Comparison of ENCODE assay signal across 2 cellular contexts in the genomic region with DNA sequence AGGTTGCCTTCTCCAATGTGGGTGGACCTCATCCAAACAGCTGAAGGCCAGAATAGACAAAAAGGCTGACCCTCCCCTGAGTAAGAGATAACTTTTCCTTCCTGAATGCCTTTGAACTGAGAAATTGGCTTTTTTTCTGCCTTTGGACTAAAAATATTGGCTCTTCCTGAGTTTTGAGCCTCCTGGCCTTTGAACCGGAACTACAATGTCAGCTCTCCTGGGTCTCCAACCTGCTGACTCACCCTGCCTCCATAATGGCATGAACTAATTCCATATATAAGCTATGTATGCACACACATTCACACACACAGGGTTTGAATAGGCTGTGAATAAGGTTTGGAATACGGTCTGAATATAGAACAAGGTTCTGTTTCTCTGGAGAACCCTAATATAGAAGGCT.
TF ChIP-seq lines count a peak whose summit lies in the region.

No MANE protein-coding gene starts in this region.

TF ChIP-seq in HepG2, 621 proteins besides CTCF, POLR2A, EP300 and RAD21:
- TF ChIP-seq SRSF9 (IDR thresholded peaks at IDR 0.05; ENCODE audit: borderline replicate concordance, insufficient read depth, low read depth, low read length, poor library complexity, severe bottlenecking), result no peak
- no peak for TF ChIP-seq ZNF839 (CRISPR knock-in tag; IDR thresholded peaks at IDR 0.05; ENCODE audit: borderline replicate concordance)
- TF ChIP-seq, protein P1, sequence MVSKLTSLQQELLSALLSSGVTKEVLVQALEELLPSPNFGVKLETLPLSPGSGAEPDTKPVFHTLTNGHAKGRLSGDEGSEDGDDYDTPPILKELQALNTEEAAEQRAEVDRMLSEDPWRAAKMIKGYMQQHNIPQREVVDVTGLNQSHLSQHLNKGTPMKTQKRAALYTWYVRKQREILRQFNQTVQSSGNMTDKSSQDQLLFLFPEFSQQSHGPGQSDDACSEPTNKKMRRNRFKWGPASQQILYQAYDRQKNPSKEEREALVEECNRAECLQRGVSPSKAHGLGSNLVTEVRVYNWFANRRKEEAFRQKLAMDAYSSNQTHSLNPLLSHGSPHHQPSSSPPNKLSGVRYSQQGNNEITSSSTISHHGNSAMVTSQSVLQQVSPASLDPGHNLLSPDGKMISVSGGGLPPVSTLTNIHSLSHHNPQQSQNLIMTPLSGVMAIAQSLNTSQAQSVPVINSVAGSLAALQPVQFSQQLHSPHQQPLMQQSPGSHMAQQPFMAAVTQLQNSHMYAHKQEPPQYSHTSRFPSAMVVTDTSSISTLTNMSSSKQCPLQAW (CRISPR knock-in tag; IDR thresholded peaks at IDR 0.05), result no peak
- peak; percentile 59; the same call in 1 of the 2 replicates for TF ChIP-seq GABPB1 (CRISPR knock-in tag; IDR thresholded peaks at IDR 0.05)
- no peak for TF ChIP-seq KDM4B (CRISPR knock-in tag; IDR thresholded peaks at IDR 0.05)
- TF ChIP-seq SP1 (IDR thresholded peaks at IDR 0.05), result no peak
- TF ChIP-seq SP1 (CRISPR knock-in tag; IDR thresholded peaks at IDR 0.05), result no peak
- TF ChIP-seq GABPA (IDR thresholded peaks at IDR 0.05; ENCODE audit: low read depth, low read length), result no peak; the same call in 1 of the 2 replicates
- peak; percentile 72 for TF ChIP-seq GABPA (CRISPR knock-in tag; IDR thresholded peaks at IDR 0.05; ENCODE audit: low read depth)
- TF ChIP-seq ZNF256 (CRISPR knock-in tag; conservative IDR thresholded peaks at IDR 0.05), result no peak
- TF ChIP-seq ZNF670 (CRISPR knock-in tag; IDR thresholded peaks at IDR 0.05; ENCODE audit: borderline replicate concordance), result no peak
- no peak for TF ChIP-seq FOSL1 (CRISPR knock-in tag; IDR thresholded peaks at IDR 0.05; ENCODE audit: borderline replicate concordance)
- TF ChIP-seq ZNF83 (CRISPR knock-in tag; IDR thresholded peaks at IDR 0.05; ENCODE audit: borderline replicate concordance), result no peak
- TF ChIP-seq NR2C2 (CRISPR knock-in tag; IDR thresholded peaks at IDR 0.05; ENCODE audit: borderline replicate concordance), result peak; percentile 88

TF ChIP-seq in K562, 482 proteins besides CTCF, POLR2A, EP300 and RAD21:
- no peak for TF ChIP-seq ZNF77 (CRISPR knock-in tag; IDR thresholded peaks at IDR 0.05)
- TF ChIP-seq BRF1 (IDR thresholded peaks at IDR 0.05; ENCODE audit: borderline replicate concordance, extremely low read depth, insufficient read length), result no peak
- TF ChIP-seq SMARCB1 (IDR thresholded peaks at IDR 0.05; ENCODE audit: insufficient read length, low read depth), result no peak
- TF ChIP-seq ZNF253 (CRISPR knock-in tag; conservative IDR thresholded peaks at IDR 0.05), result no peak
- TF ChIP-seq, protein P2, sequence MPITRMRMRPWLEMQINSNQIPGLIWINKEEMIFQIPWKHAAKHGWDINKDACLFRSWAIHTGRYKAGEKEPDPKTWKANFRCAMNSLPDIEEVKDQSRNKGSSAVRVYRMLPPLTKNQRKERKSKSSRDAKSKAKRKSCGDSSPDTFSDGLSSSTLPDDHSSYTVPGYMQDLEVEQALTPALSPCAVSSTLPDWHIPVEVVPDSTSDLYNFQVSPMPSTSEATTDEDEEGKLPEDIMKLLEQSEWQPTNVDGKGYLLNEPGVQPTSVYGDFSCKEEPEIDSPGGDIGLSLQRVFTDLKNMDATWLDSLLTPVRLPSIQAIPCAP (CRISPR knock-in tag; IDR thresholded peaks at IDR 0.05; ENCODE audit: borderline replicate concordance), result no peak
- TF ChIP-seq CC2D1A (IDR thresholded peaks at IDR 0.05), result no peak
- no peak for TF ChIP-seq CBFA2T3 (IDR thresholded peaks at IDR 0.05)
- peak; percentile 83 for TF ChIP-seq NR2C1 (IDR thresholded peaks at IDR 0.05)
- TF ChIP-seq NR2C1 (tag; IDR thresholded peaks at IDR 0.05), result peak; percentile 74
- no peak for TF ChIP-seq RB1 (IDR thresholded peaks at IDR 0.05; ENCODE audit: low read depth)
- TF ChIP-seq TCF3 (CRISPR knock-in tag; IDR thresholded peaks at IDR 0.05), result no peak
- TF ChIP-seq NR2C2 (CRISPR knock-in tag; IDR thresholded peaks at IDR 0.05), result no peak
- peak; percentile 61 for TF ChIP-seq NR2C2 (tag; IDR thresholded peaks at IDR 0.05)
- TF ChIP-seq KAT8 (IDR thresholded peaks at IDR 0.05; ENCODE audit: low read depth), result no peak
- TF ChIP-seq STAT5B (CRISPR knock-in tag; IDR thresholded peaks at IDR 0.05), result no peak
- TF ChIP-seq JUNB (CRISPR knock-in tag; conservative IDR thresholded peaks at IDR 0.05), result no peak
- TF ChIP-seq, protein P3, sequence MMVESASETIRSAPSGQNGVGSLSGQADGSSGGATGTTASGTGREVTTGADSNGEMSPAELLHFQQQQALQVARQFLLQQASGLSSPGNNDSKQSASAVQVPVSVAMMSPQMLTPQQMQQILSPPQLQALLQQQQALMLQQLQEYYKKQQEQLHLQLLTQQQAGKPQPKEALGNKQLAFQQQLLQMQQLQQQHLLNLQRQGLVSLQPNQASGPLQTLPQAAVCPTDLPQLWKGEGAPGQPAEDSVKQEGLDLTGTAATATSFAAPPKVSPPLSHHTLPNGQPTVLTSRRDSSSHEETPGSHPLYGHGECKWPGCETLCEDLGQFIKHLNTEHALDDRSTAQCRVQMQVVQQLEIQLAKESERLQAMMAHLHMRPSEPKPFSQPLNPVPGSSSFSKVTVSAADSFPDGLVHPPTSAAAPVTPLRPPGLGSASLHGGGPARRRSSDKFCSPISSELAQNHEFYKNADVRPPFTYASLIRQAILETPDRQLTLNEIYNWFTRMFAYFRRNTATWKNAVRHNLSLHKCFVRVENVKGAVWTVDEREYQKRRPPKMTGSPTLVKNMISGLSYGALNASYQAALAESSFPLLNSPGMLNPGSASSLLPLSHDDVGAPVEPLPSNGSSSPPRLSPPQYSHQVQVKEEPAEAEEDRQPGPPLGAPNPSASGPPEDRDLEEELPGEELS (CRISPR knock-in tag; IDR thresholded peaks at IDR 0.05; ENCODE audit: borderline replicate concordance), result no peak
- TF ChIP-seq NFE2 (IDR thresholded peaks at IDR 0.05; ENCODE audit: low read depth), result 0 out of 2 replicates have a peak, but pooled peaks have one; percentile 19
- TF ChIP-seq ILF3 (IDR thresholded peaks at IDR 0.05; ENCODE audit: borderline replicate concordance), result no peak
- no peak for TF ChIP-seq BCOR (IDR thresholded peaks at IDR 0.05)
- TF ChIP-seq HEY1 (CRISPR knock-in tag; IDR thresholded peaks at IDR 0.05; ENCODE audit: borderline replicate concordance), result no peak
- TF ChIP-seq, protein P4, sequence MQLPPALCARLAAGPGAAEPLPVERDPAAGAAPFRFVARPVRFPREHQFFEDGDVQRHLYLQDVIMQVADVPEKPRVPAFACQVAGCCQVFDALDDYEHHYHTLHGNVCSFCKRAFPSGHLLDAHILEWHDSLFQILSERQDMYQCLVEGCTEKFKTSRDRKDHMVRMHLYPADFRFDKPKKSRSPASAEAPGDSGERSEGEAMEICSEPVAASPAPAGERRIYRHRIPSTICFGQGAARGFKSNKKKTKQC (CRISPR knock-in tag; IDR thresholded peaks at IDR 0.05), result no peak
- TF ChIP-seq TBP (optimal IDR thresholded peaks at IDR 0.05; ENCODE audit: low read depth, low read length), result no peak
- no peak for TF ChIP-seq BACH1 (tag; IDR thresholded peaks at IDR 0.05)
